ENCODE assay signal across 12 cellular contexts in genomic region chr10:94066411-94066810, GRCh38.
A peak's percentile ranks its signal among the peaks of the same experiment; 100 is the strongest.
DNase-seq lines count a peak whose midpoint lies in the region; ATAC-seq and TF ChIP-seq lines count a peak whose summit lies in the region.
"Had no signal": no experiment of that assay in that cellular context is flagged by ENCODE, and none has a peak within 500 bp of the region (broad histone marks: within the 10 kb centered on the region; RNA-seq: fewer than 3 reads in every experiment).

No MANE protein-coding gene starts in this region.

- no peaks in the 10 kb centered on the region for H3K4me1 ChIP-seq in left lung
- H3K4me1 ChIP-seq: vagina had no signal

- no peaks in the 10 kb centered on the region for H3K9me3 ChIP-seq in MG63
- no peaks in the 10 kb centered on the region for H3K9me3 ChIP-seq in left lung
- H3K9me3 ChIP-seq: adrenal gland, vagina had no signal

- H3K27me3 ChIP-seq in MG63: no peaks in the 10 kb centered on the region
- H3K27me3 ChIP-seq in left lung: no peaks in the 10 kb centered on the region
- H3K27me3 ChIP-seq: adrenal gland, vagina had no signal

- no peak overlapping the region for H3K27ac ChIP-seq in left lung
- H3K27ac ChIP-seq: adrenal gland, vagina had no signal

- H3K36me3 ChIP-seq in MG63 (no peaks in the 10 kb centered on the region), left lung (no peaks in the 10 kb centered on the region)
- H3K36me3 ChIP-seq: adrenal gland, vagina had no signal

- no peak overlapping the region for H3K4me3 ChIP-seq in MG63
- no peak overlapping the region for H3K4me3 ChIP-seq in left lung
- H3K4me3 ChIP-seq: adrenal gland, vagina had no signal

- ATAC-seq in left lung: peak; percentile 76
- no peak for ATAC-seq in GM18502 (IDR thresholded peaks at IDR 0.05; ENCODE audit: poor library complexity, unreplicated experiment)
- no peak for ATAC-seq in stimulated activated naive CD8-positive, alpha-beta T cell treated with anti-CD3 and anti-CD28 coated beads, Interleukin-15, Interleukin-2, amounts not matched to agents 100 U/mL and 50 U/mL, for 24 hours
- ATAC-seq in GM18519 (IDR thresholded peaks at IDR 0.05; ENCODE audit: low FRiP score, unreplicated experiment): no peak

- intact Hi-C loops in left lung (cut with DNase I): no loop called here

- no peak for TF ChIP-seq CTCF in left lung (IDR thresholded peaks at IDR 0.05)

- DNase-seq in EL: peak; percentile 42
- peak; percentile 9 for DNase-seq in MG63
- peak; percentile 44 for DNase-seq in dermis blood vessel endothelial cell
- DNase-seq in left lung: no peak
- DNase-seq in stimulated activated CD4-positive, alpha-beta T cell treated with anti-CD3 and anti-CD28 coated beads, Interleukin-2, amount 100 ng/mL, for 48 hours: no peak
- no peak for DNase-seq in stimulated activated naive CD8-positive, alpha-beta T cell treated with anti-CD3 and anti-CD28 coated beads, Interleukin-15, Interleukin-2, amounts not matched to agents 100 U/mL and 50 U/mL, for 24 hours
- DNase-seq: activated CD4-positive, alpha-beta T cell treated with anti-CD3 and anti-CD28 coated beads for 48 hours; DMS79 treated with DMSO at 0.1 percent for 48 hours had no signal

Comparison
In these comparisons a context has a peak if more than half of its experiments do, and no peak if none do; other contexts are left out.
1. DNase-seq: peak in EL (single experiment), MG63 (single experiment) and dermis blood vessel endothelial cell (single experiment); none in left lung (0 of 2), stimulated activated CD4-positive, alpha-beta T cell treated with anti-CD3 and anti-CD28 coated beads, Interleukin-2, amount 100 ng/mL, for 48 hours (0 of 2) and stimulated activated naive CD8-positive, alpha-beta T cell treated with anti-CD3 and anti-CD28 coated beads, Interleukin-15, Interleukin-2, amounts not matched to agents 100 U/mL and 50 U/mL, for 24 hours (single experiment).